ENCODE assay signal across 26 cellular contexts in the genomic region with DNA sequence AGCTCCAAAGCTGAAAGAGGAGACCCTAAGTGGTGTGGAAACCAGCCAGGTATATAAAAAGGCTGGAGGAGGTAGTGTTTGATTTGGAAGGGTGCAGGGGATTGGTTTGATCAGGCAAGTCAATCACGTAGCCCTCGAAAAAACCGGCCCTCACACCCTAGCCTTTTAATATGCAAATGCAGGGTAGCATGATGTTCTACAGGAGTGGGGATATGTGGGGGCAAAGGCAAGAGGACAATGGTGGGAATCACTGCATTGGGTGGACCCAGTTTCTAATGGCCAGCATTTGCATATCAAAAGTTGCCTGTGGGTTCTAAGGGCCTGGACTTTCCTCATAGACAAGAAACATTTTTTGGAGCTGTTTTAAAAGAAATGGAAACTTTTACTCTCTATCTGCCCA.
"Had no signal": no experiment of that assay in that cellular context is flagged by ENCODE, and none has a peak within 500 bp of the region (broad histone marks: within the 10 kb centered on the region; RNA-seq: fewer than 3 reads in every experiment).

No MANE protein-coding gene starts in this region.

- H3K9me3 ChIP-seq: left ventricle myocardium inferior, ovary, right atrium auricular region, right lobe of liver, tibial nerve, uterus had no signal

- ATAC-seq: mucosa of descending colon; naive thymus-derived CD4-positive, alpha-beta T cell; right lobe of liver; stimulated activated memory B cell treated with anti-CD40 and anti-IgM and Interleukin-4, amounts not matched to agents 10 μg/mL and 1 μg/mL and 100 μg/mL, for 72 hours had no signal

- H3K9me3 Mint-ChIP-seq: memory B cell; natural killer cell treated with Interleukin-12 subunit alpha and Interleukin-12 subunit beta and Interleukin-15 and Interleukin-18, amount 100 ng/mL, for 72 hours; stimulated activated memory B cell treated with anti-CD40 and anti-IgM and Interleukin-4, amounts not matched to agents 10 μg/mL and 1 μg/mL and 100 μg/mL, for 72 hours; type B pancreatic cell had no signal

- H3K4me3 Mint-ChIP-seq: memory B cell; stimulated activated memory B cell treated with anti-CD40 and anti-IgM and Interleukin-4, amounts not matched to agents 10 μg/mL and 1 μg/mL and 100 μg/mL, for 72 hours; type B pancreatic cell had no signal

- H3K4me3 ChIP-seq: hepatocyte, left ventricle myocardium inferior, lung, mucosa of descending colon, ovary, right atrium auricular region, right lobe of liver, smooth muscle cell, tibial nerve, uterus had no signal

- H3K27me3 Mint-ChIP-seq: memory B cell; naive thymus-derived CD4-positive, alpha-beta T cell; natural killer cell treated with Interleukin-12 subunit alpha and Interleukin-12 subunit beta and Interleukin-15 and Interleukin-18, amount 100 ng/mL, for 72 hours; progenitor cell of endocrine pancreas; stimulated activated memory B cell treated with anti-CD40 and anti-IgM and Interleukin-4, amounts not matched to agents 10 μg/mL and 1 μg/mL and 100 μg/mL, for 72 hours; stimulated activated naive CD8-positive, alpha-beta T cell treated with anti-CD3 and anti-CD28 coated beads, Interleukin-15, amount 100 ng/mL, for 72 hours; type B pancreatic cell had no signal

- DNase-seq: immature natural killer cell; kidney; left ventricle myocardium inferior; midbrain; mucosa of descending colon; naive thymus-derived CD4-positive, alpha-beta T cell; ovary; right lobe of liver; stimulated activated CD4-positive, alpha-beta T cell treated with anti-CD3 and anti-CD28 coated beads, Interleukin-1b, Interleukin-23, amount 100 ng/mL, for 48 hours; stimulated activated CD4-positive, alpha-beta T cell treated with anti-CD3 and anti-CD28 coated beads, Interleukin-2, amount 100 ng/mL, for 48 hours; stimulated activated CD4-positive, alpha-beta T cell treated with anti-CD3 and anti-CD28 coated beads, Interleukin-4, amount 100 ng/mL, for 4 hours; stimulated activated CD8-positive, alpha-beta memory T cell treated with anti-CD3 and anti-CD28 coated beads, Interleukin-4, amount 100 ng/mL, for 48 hours; stimulated activated naive CD4-positive, alpha-beta T cell treated with Interleukin-2 at 50 U/mL for 16 hours; stimulated activated naive CD8-positive, alpha-beta T cell treated with anti-CD3 and anti-CD28 coated beads, Interleukin-15, amount 100 ng/mL, for 72 hours; substantia nigra; uterus had no signal

- H3K79me2 ChIP-seq: hepatocyte had no signal

- H3K36me3 ChIP-seq: left ventricle myocardium inferior, ovary, right atrium auricular region, right lobe of liver, tibial nerve, uterus had no signal

- H3K27ac Mint-ChIP-seq: memory B cell; progenitor cell of endocrine pancreas; stimulated activated memory B cell treated with anti-CD40 and anti-IgM and Interleukin-4, amounts not matched to agents 10 μg/mL and 1 μg/mL and 100 μg/mL, for 72 hours; type B pancreatic cell had no signal

- H2AFZ ChIP-seq: hepatocyte had no signal

- H3K27me3 ChIP-seq: hepatocyte, ovary, right atrium auricular region, right lobe of liver, tibial nerve, uterus had no signal

- H3K4me1 Mint-ChIP-seq: immature natural killer cell, memory B cell had no signal

- H3K27ac ChIP-seq: hepatocyte, left ventricle myocardium inferior, ovary, right atrium auricular region, right lobe of liver, tibial nerve, uterus had no signal

- H3K4me2 ChIP-seq: hepatocyte, smooth muscle cell had no signal

- H3K36me3 Mint-ChIP-seq: immature natural killer cell; memory B cell; natural killer cell treated with Interleukin-12 subunit alpha and Interleukin-12 subunit beta and Interleukin-15 and Interleukin-18, amount 100 ng/mL, for 72 hours; stimulated activated memory B cell treated with anti-CD40 and anti-IgM and Interleukin-4, amounts not matched to agents 10 μg/mL and 1 μg/mL and 100 μg/mL, for 72 hours; type B pancreatic cell had no signal

- H3K4me1 ChIP-seq: left ventricle myocardium inferior, right atrium auricular region, right lobe of liver, tibial nerve, uterus had no signal
